ENCODE assay signal across 20 cellular contexts in genomic region chr14:21043387-21044105, GRCh38. TPM values are rescaled to one million over a fixed set of nuclear protein-coding genes. Genes with fewer than 3 reads are reported as not detected.
DNase-seq lines count a peak whose midpoint lies in the region; ATAC-seq and TF ChIP-seq lines count a peak whose summit lies in the region.
"Had no signal": no experiment of that assay in that cellular context is flagged by ENCODE, and none has a peak within 500 bp of the region (broad histone marks: within the 10 kb centered on the region; RNA-seq: fewer than 3 reads in every experiment).

No MANE protein-coding gene starts in this region.

- no peaks in the 10 kb centered on the region for H3K9me3 Mint-ChIP-seq in nephron
- H3K9me3 Mint-ChIP-seq: activated naive CD8-positive, alpha-beta T cell treated with anti-CD3 and anti-CD28 coated beads for 36 hours; central memory CD8-positive, alpha-beta T cell; immature natural killer cell had no signal

- H3K27me3 Mint-ChIP-seq in nephron (ENCODE audit: low read depth): no peaks in the 10 kb centered on the region

- peak overlapping the region; percentile 34 to 58 (median 46) for H3K27ac Mint-ChIP-seq in nephron
- H3K27ac Mint-ChIP-seq: activated naive CD8-positive, alpha-beta T cell treated with anti-CD3 and anti-CD28 coated beads for 36 hours had no signal

- TF ChIP-seq POLR2A in body of pancreas (IDR thresholded peaks at IDR 0.05): no peak

- H3K27ac ChIP-seq in body of pancreas: peak overlapping the region; percentile 67 to 76 (median 74)
- H3K27ac ChIP-seq: GM23248, RWPE1 had no signal

- no peaks in the 10 kb centered on the region for H3K27me3 ChIP-seq in body of pancreas
- H3K27me3 ChIP-seq: gastroesophageal sphincter had no signal

- no peak overlapping the region for H3K4me3 ChIP-seq in body of pancreas
- H3K4me3 ChIP-seq: gastroesophageal sphincter, GM23248 had no signal

- 21 to 39% methylated on average over 3 of the region's 3 CpGs for WGBS in body of pancreas, 2 donors

- no peaks in the 10 kb centered on the region for H3K9me3 ChIP-seq in body of pancreas
- H3K9me3 ChIP-seq: gastroesophageal sphincter had no signal

- H3K36me3 Mint-ChIP-seq in nephron (ENCODE audit: low read depth): no peaks in the 10 kb centered on the region
- H3K36me3 Mint-ChIP-seq: activated naive CD8-positive, alpha-beta T cell treated with anti-CD3 and anti-CD28 coated beads for 36 hours; immature natural killer cell had no signal

- H3K4me1 Mint-ChIP-seq in nephron: peaks cover 49% of the 10 kb centered on the region
- H3K4me1 Mint-ChIP-seq: immature natural killer cell had no signal

- ATAC-seq in body of pancreas: no peak
- ATAC-seq: gastroesophageal sphincter had no signal

- no peaks in the 10 kb centered on the region for H3K36me3 ChIP-seq in body of pancreas (replicated peaks in 1 of 2; ENCODE audit: insufficient read depth in 1 of 2, low read depth in 2 of 2)
- H3K36me3 ChIP-seq: gastroesophageal sphincter had no signal

- intact Hi-C loops in body of pancreas (cut with DNase I): no loop called here

- peaks cover 65% of the 10 kb centered on the region for H3K4me1 ChIP-seq in body of pancreas

- no peak for TF ChIP-seq CTCF in body of pancreas (IDR thresholded peaks at IDR 0.05)
- TF ChIP-seq CTCF in nephron (IDR thresholded peaks at IDR 0.05; ENCODE audit: unreplicated experiment in 3 of 3): no peak

- DNase-seq in NCI-H1694 (lab: John Stamatoyannopoulos, UW): peak; percentile 10
- peak in 3 of 4 donors; percentile 45 to 50 (median 46) for DNase-seq in body of pancreas
- no peak for DNase-seq in NK-92 treated with Interleukin-12 subunit alpha and Interleukin-12 subunit beta, amount 100 ng/mL, for 24 hours (lab: John Stamatoyannopoulos, UW)
- no peak for DNase-seq in NCI-H748 treated with DMSO at 0.1 percent for 48 hours (lab: John Stamatoyannopoulos, UW)
- no peak for DNase-seq in dedifferentiated amniotic fluid mesenchymal stem cell (ENCODE audit: extremely low spot score)
- DNase-seq: activated CD4-positive, alpha-beta T cell treated with anti-CD3 and anti-CD28 coated beads for 48 hours; activated naive CD8-positive, alpha-beta T cell treated with anti-CD3 and anti-CD28 coated beads for 36 hours; activated T-cell treated with anti-CD3 and anti-CD28 coated beads for 4 hours; GM23248; immature natural killer cell; NCI-H2081 treated with DMSO at 0.1 percent for 48 hours; NCI-H526 treated with DMSO at 0.1 percent for 48 hours had no signal

- no peak overlapping the region for H3K4me3 Mint-ChIP-seq in nephron
- H3K4me3 Mint-ChIP-seq: activated naive CD8-positive, alpha-beta T cell treated with anti-CD3 and anti-CD28 coated beads for 36 hours; central memory CD8-positive, alpha-beta T cell; immature natural killer cell had no signal

RNA-seq across cellular contexts. Expression of gene RNASE7, which starts 1.4 kb away (rescaled TPM):
- 1 to 10 TPM in 1 of 2 donors, not detected in 1; 1.0 TPM for total RNA-seq in body of pancreas
- total RNA-seq: activated naive CD8-positive, alpha-beta T cell treated with anti-CD3 and anti-CD28 coated beads for 36 hours; GM23248; HT1080; mononuclear cell; osteoblast; subcutaneous adipose tissue had no signal

RNA-seq across cellular contexts. Expression of gene RNASE13, which starts 8.9 kb away (rescaled TPM):
- not detected for total RNA-seq in body of pancreas
- total RNA-seq: activated naive CD8-positive, alpha-beta T cell treated with anti-CD3 and anti-CD28 coated beads for 36 hours; gastroesophageal sphincter; GM23248; HT1080; mononuclear cell; osteoblast; subcutaneous adipose tissue had no signal

RNA-seq across cellular contexts. Expression of gene TPPP2, which starts 13.5 kb away (rescaled TPM):
- 1 to 10 TPM in 1 of 2 donors, not detected in 1; 1.3 TPM for total RNA-seq in body of pancreas
- total RNA-seq: activated naive CD8-positive, alpha-beta T cell treated with anti-CD3 and anti-CD28 coated beads for 36 hours; gastroesophageal sphincter; GM23248; HT1080; mononuclear cell; osteoblast; subcutaneous adipose tissue had no signal

RNA-seq across cellular contexts. Expression of gene RNASE8, which starts 14.1 kb away (rescaled TPM):
- total RNA-seq in body of pancreas: not detected
- total RNA-seq: activated naive CD8-positive, alpha-beta T cell treated with anti-CD3 and anti-CD28 coated beads for 36 hours; gastroesophageal sphincter; GM23248; HT1080; mononuclear cell; osteoblast; subcutaneous adipose tissue had no signal

RNA-seq across cellular contexts. Expression of gene NDRG2, which starts 18.7 kb away (rescaled TPM):
- 100 to 1,000 TPM; 133 to 178 TPM for total RNA-seq in body of pancreas
- total RNA-seq: osteoblast had no signal

Comparison
In these comparisons a context has a peak if more than half of its experiments do, and no peak if none do; other contexts are left out.
1. DNase-seq: peak in NCI-H1694 (single experiment) and body of pancreas (3 of 4); none in NK-92 treated with Interleukin-12 subunit alpha and Interleukin-12 subunit beta, amount 100 ng/mL, for 24 hours (single experiment), NCI-H748 treated with DMSO at 0.1 percent for 48 hours (single experiment) and dedifferentiated amniotic fluid mesenchymal stem cell (single experiment).